Comparison of ENCODE assay signal across 1 cellular context in genomic region chr18:35777042-35777441, GRCh38.
TF ChIP-seq lines count a peak whose summit lies in the region.

No MANE protein-coding gene starts in this region.

TF ChIP-seq in HCT116, 20 proteins besides CTCF, POLR2A, EP300 and RAD21 (continued from another document):
- TF ChIP-seq REST (IDR thresholded peaks at IDR 0.05; ENCODE audit: low read depth), result no peak
